8 cellular contexts compared by ENCODE assay signal in genomic region chr17:45170280-45170975, GRCh38. TPM values are rescaled to one million over a fixed set of nuclear protein-coding genes. Genes with fewer than 3 reads are reported as not detected.
A peak's percentile ranks its signal among the peaks of the same experiment; 100 is the strongest.
DNase-seq lines count a peak whose midpoint lies in the region; ATAC-seq and TF ChIP-seq lines count a peak whose summit lies in the region.

No MANE protein-coding gene starts in this region.

- no peak overlapping the region for H3K4me3 ChIP-seq in SK-N-SH (ENCODE audit: low read depth in 2 of 2, low read length in 1 of 2)
- no peak overlapping the region for H3K4me3 ChIP-seq in naive thymus-derived CD4-positive, alpha-beta T cell (ENCODE audit: low read length)

- CTCF ChIA-PET in SK-N-SH (lab: Yijun Ruan, JAX) = interaction anchor here (1.1 to 5.0 kb wide), 6 partner anchors 9 to 38 kb away, joined by 3 to 54 read pairs (median 5); partner anchors contain the start of genes ACBD4, HEXIM1, HEXIM2 and PLCD3
- CTCF ChIA-PET in naive thymus-derived CD4-positive, alpha-beta T cell (lab: Charles Lee) = interaction anchor here (0.7 to 3.1 kb wide), 4 partner anchors 8 to 27 kb away, joined by 3 to 13 read pairs (median 5); partner anchors contain the start of gene HEXIM2

- peak overlapping the region; percentile 93 for H3K27ac Mint-ChIP-seq in dendritic cell treated with granulocyte-macrophage colony-stimulating factor and Interleukin-4, amounts not matched to agents 40 ng/mL and 50 ng/mL, for 4 days
- peak overlapping the region in 5 of 9 donors; percentile 48 to 97 (median 83) for H3K27ac Mint-ChIP-seq in naive thymus-derived CD4-positive, alpha-beta T cell
- H3K27ac Mint-ChIP-seq in type B pancreatic cell = peak overlapping the region; percentile 97

- no peak for TF ChIP-seq EP300 in SK-N-SH (IDR thresholded peaks at IDR 0.05; ENCODE audit: borderline replicate concordance in 1 of 2, low read depth in 1 of 2, low read length in 1 of 2)

- no peak for TF ChIP-seq RAD21 in SK-N-SH (IDR thresholded peaks at IDR 0.05; ENCODE audit: low read length)

- TF ChIP-seq CTCF in SK-N-SH (IDR thresholded peaks at IDR 0.05) (no peak), type B pancreatic cell (conservative IDR thresholded peaks at IDR 0.05) (no peak)

- no peaks in the 10 kb centered on the region for H3K9me3 Mint-ChIP-seq in dendritic cell treated with granulocyte-macrophage colony-stimulating factor and Interleukin-4, amounts not matched to agents 40 ng/mL and 50 ng/mL, for 4 days
- no peaks in the 10 kb centered on the region for H3K9me3 Mint-ChIP-seq in naive thymus-derived CD4-positive, alpha-beta T cell
- H3K9me3 Mint-ChIP-seq in type B pancreatic cell = no peaks in the 10 kb centered on the region

- no peaks in the 10 kb centered on the region for H3K9me3 ChIP-seq in SK-N-SH
- no peaks in the 10 kb centered on the region for H3K9me3 ChIP-seq in naive thymus-derived CD4-positive, alpha-beta T cell (ENCODE audit: control insufficient read depth in 2 of 3, low read length in 3 of 3)

- H3K4me1 ChIP-seq in SK-N-SH (ENCODE audit: control insufficient read depth in 1 of 2, insufficient read depth in 2 of 2, low read depth in 1 of 2, low read length in 1 of 2) = peaks cover 29 to 34% of the 10 kb centered on the region in 2 experiments; a peak in 3 of 4 replicates
- peaks cover 7 to 14% of the 10 kb centered on the region in 2 donors for H3K4me1 ChIP-seq in naive thymus-derived CD4-positive, alpha-beta T cell (ENCODE audit: control insufficient read depth in 2 of 2, insufficient read depth in 2 of 2, low read length in 2 of 2)

- no peaks in the 10 kb centered on the region for H3K36me3 ChIP-seq in SK-N-SH (replicated peaks in 1 of 2; ENCODE audit: control insufficient read depth in 1 of 2, insufficient read depth in 2 of 2, low read length in 1 of 2)
- no peaks in the 10 kb centered on the region for H3K36me3 ChIP-seq in naive thymus-derived CD4-positive, alpha-beta T cell (ENCODE audit: control insufficient read depth in 2 of 3, insufficient read depth in 3 of 3, low read length in 3 of 3)

- ATAC-seq in SK-N-SH treated with all-trans-retinoic acid at 6 μM for 48 hours (no peak), HG03139 (IDR thresholded peaks at IDR 0.05; ENCODE audit: unreplicated experiment) (no peak)
- ATAC-seq in naive thymus-derived CD4-positive, alpha-beta T cell = peak; percentile 37

- no peaks in the 10 kb centered on the region for H3K27me3 Mint-ChIP-seq in dendritic cell treated with granulocyte-macrophage colony-stimulating factor and Interleukin-4, amounts not matched to agents 40 ng/mL and 50 ng/mL, for 4 days
- no peaks in the 10 kb centered on the region for H3K27me3 Mint-ChIP-seq in naive thymus-derived CD4-positive, alpha-beta T cell
- H3K27me3 Mint-ChIP-seq in type B pancreatic cell = no peaks in the 10 kb centered on the region

- H3K79me2 ChIP-seq in SK-N-SH (ENCODE audit: insufficient read depth) = no peaks in the 10 kb centered on the region

- intact Hi-C loops in dendritic cell treated with granulocyte-macrophage colony-stimulating factor and Interleukin-4, amounts not matched to agents 40 ng/mL and 50 ng/mL, for 4 days (cut with micrococcal nuclease) = no loop called here
- intact Hi-C loops in naive thymus-derived CD4-positive, alpha-beta T cell (cut with micrococcal nuclease) = no loop called here

- 90% methylated on average over 10 of the region's 13 CpGs for WGBS in SK-N-SH (ENCODE audit: low lambda C conversion rate)

- POLR2A ChIA-PET in SK-N-SH (lab: Yijun Ruan, JAX) = interaction anchor here (0.9 to 4.2 kb wide), 4 partner anchors 9 to 21 kb away, joined by 4 to 50 read pairs (median 24); partner anchors contain the start of genes HEXIM1 and HEXIM2
- POLR2A ChIA-PET in naive thymus-derived CD4-positive, alpha-beta T cell (lab: Charles Lee) = interaction anchor here (1.1 to 3.7 kb wide), 4 partner anchors 8 to 27 kb away, joined by 3 to 73 read pairs (median 34); partner anchors contain the start of genes HEXIM1 and HEXIM2

- H4K20me1 ChIP-seq in SK-N-SH (ENCODE audit: insufficient read depth) = no peaks in the 10 kb centered on the region

- H3K9ac ChIP-seq in SK-N-SH = peak overlapping the region; percentile 76; the same call in 1 of the 2 replicates

- H3F3A ChIP-seq in SK-N-SH (replicated peaks; ENCODE audit: insufficient read depth) = peaks cover 21% of the 10 kb centered on the region

- peak overlapping the region; percentile 64; the same call in 1 of the 2 replicates for H3K4me2 ChIP-seq in SK-N-SH

- H2AFZ ChIP-seq in SK-N-SH (ENCODE audit: low read depth) = peak overlapping the region; percentile 57; the same call in 1 of the 2 replicates

- H3K27me3 ChIP-seq in SK-N-SH (ENCODE audit: insufficient read depth) = no peaks in the 10 kb centered on the region
- no peaks in the 10 kb centered on the region for H3K27me3 ChIP-seq in naive thymus-derived CD4-positive, alpha-beta T cell (ENCODE audit: control insufficient read depth in 2 of 2, insufficient read depth in 2 of 2, low read length in 2 of 2)

- peak overlapping the region; percentile 75 for H3K4me3 Mint-ChIP-seq in dendritic cell treated with granulocyte-macrophage colony-stimulating factor and Interleukin-4, amounts not matched to agents 40 ng/mL and 50 ng/mL, for 4 days
- H3K4me3 Mint-ChIP-seq in naive thymus-derived CD4-positive, alpha-beta T cell = peak overlapping the region in 2 of 10 donors; percentile 25 to 95
- H3K4me3 Mint-ChIP-seq in type B pancreatic cell = peak overlapping the region; percentile 57

- H3K36me3 Mint-ChIP-seq in dendritic cell treated with granulocyte-macrophage colony-stimulating factor and Interleukin-4, amounts not matched to agents 40 ng/mL and 50 ng/mL, for 4 days (ENCODE audit: low read depth) = peaks cover 13% of the 10 kb centered on the region
- peaks cover 0 to 3% (median 0%) of the 10 kb centered on the region in 5 donors for H3K36me3 Mint-ChIP-seq in naive thymus-derived CD4-positive, alpha-beta T cell
- peaks cover 4% of the 10 kb centered on the region for H3K36me3 Mint-ChIP-seq in type B pancreatic cell

- H3K4me1 Mint-ChIP-seq in dendritic cell treated with granulocyte-macrophage colony-stimulating factor and Interleukin-4, amounts not matched to agents 40 ng/mL and 50 ng/mL, for 4 days (ENCODE audit: low read depth) = peaks cover 48% of the 10 kb centered on the region
- peaks cover 8 to 31% (median 24%) of the 10 kb centered on the region in 7 donors for H3K4me1 Mint-ChIP-seq in naive thymus-derived CD4-positive, alpha-beta T cell
- H3K4me1 Mint-ChIP-seq in type B pancreatic cell (ENCODE audit: unreplicated experiment) = peaks cover 18% of the 10 kb centered on the region

- H3K9me2 ChIP-seq in SK-N-SH = no peaks in the 10 kb centered on the region

- DNase-seq in SK-N-SH = no peak
- no peak for DNase-seq in naive thymus-derived CD4-positive, alpha-beta T cell
- no peak for DNase-seq in type B pancreatic cell (ENCODE audit: extremely low spot score, unreplicated experiment)
- DNase-seq in pons (ENCODE audit: low spot score) = no peak
- no peak for DNase-seq in SIG-M5 treated with dmso at 0.1 percent for 504 hours (lab: John Stamatoyannopoulos, UW; ENCODE audit: unreplicated experiment)

- H3K27ac ChIP-seq in SK-N-SH (ENCODE audit: low read depth in 2 of 2, low read length in 1 of 2) = peak overlapping the region; percentile 89 to 94
- no peak overlapping the region for H3K27ac ChIP-seq in naive thymus-derived CD4-positive, alpha-beta T cell (ENCODE audit: low read depth, low read length)

TF ChIP-seq in SK-N-SH, 30 proteins besides CTCF, POLR2A, EP300 and RAD21 (continues in another document):
- no peak for TF ChIP-seq NRF1 (IDR thresholded peaks at IDR 0.05; ENCODE audit: low read depth, low read length)

TF ChIP-seq in SK-N-SH treated with all-trans-retinoic acid at 6 μM for 48 hours, 23 proteins besides CTCF, POLR2A, EP300 and RAD21 (continues in another document):
- no peak for TF ChIP-seq TOX (CRISPR knock-in tag; IDR thresholded peaks at IDR 0.05; ENCODE audit: borderline replicate concordance)
- TF ChIP-seq ZFP30 (CRISPR knock-in tag; IDR thresholded peaks at IDR 0.05) = no peak
- no peak for TF ChIP-seq GLIS3 (CRISPR knock-in tag; IDR thresholded peaks at IDR 0.05)

RNA-seq across cellular contexts. Expression of gene HEXIM2, which starts 8.8 kb away (rescaled TPM):
- 8.4 and 9.3 TPM in 2 replicates for polyA plus RNA-seq in SK-N-SH (2012; rRNA removed)
- polyA plus RNA-seq in SK-N-SH (2012; cell fraction: cytosol; rRNA removed) = 5.1 and 6.6 TPM in 2 replicates
- 8.7 and 14.7 TPM in 2 replicates for polyA plus RNA-seq in SK-N-SH (2012; cell fraction: nucleus; rRNA removed)
- total RNA-seq in naive thymus-derived CD4-positive, alpha-beta T cell = 1 to 10 TPM; 2.2 to 8.2 (median 3.4) TPM
- polyA plus RNA-seq in naive thymus-derived CD4-positive, alpha-beta T cell = 1 to 10 TPM; 2.4 to 3.2 TPM
- total RNA-seq in type B pancreatic cell (ENCODE audit: low replicate concordance) = 5.3 and 11.5 TPM in 2 replicates

RNA-seq across cellular contexts. Expression of gene HEXIM1, which starts 22.2 kb away (rescaled TPM):
- 16.1 and 20.7 TPM in 2 replicates for polyA plus RNA-seq in SK-N-SH (2012; rRNA removed)
- polyA plus RNA-seq in SK-N-SH (2012; cell fraction: cytosol; rRNA removed) = 17.7 and 18.6 TPM in 2 replicates
- 9.6 and 10.6 TPM in 2 replicates for polyA plus RNA-seq in SK-N-SH (2012; cell fraction: nucleus; rRNA removed)
- 10 to 100 TPM; 28.5 to 41.3 (median 37.6) TPM for total RNA-seq in naive thymus-derived CD4-positive, alpha-beta T cell
- 1 to 10 TPM; 5.1 to 6.1 TPM for polyA plus RNA-seq in naive thymus-derived CD4-positive, alpha-beta T cell
- total RNA-seq in type B pancreatic cell (ENCODE audit: low replicate concordance) = 27.5 and 34.5 TPM in 2 replicates

RNA-seq across cellular contexts. Expression of gene ACBD4, which starts 34.9 kb away (rescaled TPM):
- 15.8 and 18.1 TPM in 2 replicates for polyA plus RNA-seq in SK-N-SH (2012; rRNA removed)
- polyA plus RNA-seq in SK-N-SH (2012; cell fraction: cytosol; rRNA removed) = 4.4 and 7.8 TPM in 2 replicates
- 101 and 115 TPM in 2 replicates for polyA plus RNA-seq in SK-N-SH (2012; cell fraction: nucleus; rRNA removed)
- total RNA-seq in naive thymus-derived CD4-positive, alpha-beta T cell = 10 to 100 TPM; 17.9 to 59.5 (median 31.3) TPM
- 10 to 100 TPM; 12.3 to 13.9 TPM for polyA plus RNA-seq in naive thymus-derived CD4-positive, alpha-beta T cell
- total RNA-seq in type B pancreatic cell (ENCODE audit: low replicate concordance) = 9.8 and 11.5 TPM in 2 replicates

RNA-seq across cellular contexts. Expression of gene PLCD3, which starts 38.1 kb away (rescaled TPM):
- 51.7 and 59.7 TPM in 2 replicates for polyA plus RNA-seq in SK-N-SH (2012; rRNA removed)
- polyA plus RNA-seq in SK-N-SH (2012; cell fraction: cytosol; rRNA removed) = 29.6 and 51.7 TPM in 2 replicates
- polyA plus RNA-seq in SK-N-SH (2012; cell fraction: nucleus; rRNA removed) = 71.1 and 76.2 TPM in 2 replicates
- total RNA-seq in naive thymus-derived CD4-positive, alpha-beta T cell = 1 to 10 TPM; 2.0 to 5.1 (median 3.2) TPM
- under 1 TPM in 1 of 2 donors, not detected in 1; 0.21 TPM for polyA plus RNA-seq in naive thymus-derived CD4-positive, alpha-beta T cell
- 45.8 and 56.1 TPM in 2 replicates for total RNA-seq in type B pancreatic cell (ENCODE audit: low replicate concordance)

RNA-seq across cellular contexts. Expression of gene FMNL1, which starts 51.3 kb away (rescaled TPM):
- 1.5 and 2.8 TPM in 2 replicates for polyA plus RNA-seq in SK-N-SH (2012; rRNA removed)
- 1.6 and 2.7 TPM in 2 replicates for polyA plus RNA-seq in SK-N-SH (2012; cell fraction: cytosol; rRNA removed)
- polyA plus RNA-seq in SK-N-SH (2012; cell fraction: nucleus; rRNA removed) = 7.1 and 9.0 TPM in 2 replicates
- 100 to 1,000 TPM; 324 to 595 (median 396) TPM for total RNA-seq in naive thymus-derived CD4-positive, alpha-beta T cell
- 10 to 100 TPM; 19.0 to 36.4 TPM for polyA plus RNA-seq in naive thymus-derived CD4-positive, alpha-beta T cell
- total RNA-seq in type B pancreatic cell (ENCODE audit: low replicate concordance) = 1.9 and 6.0 TPM in 2 replicates
